11 cellular contexts compared by ENCODE assay signal in genomic region chr12:123034022-123034541, GRCh38. TPM values are rescaled to one million over a fixed set of nuclear protein-coding genes. Genes with fewer than 3 reads are reported as not detected.
DNase-seq lines count a peak whose midpoint lies in the region; ATAC-seq lines count a peak whose summit lies in the region.
"Had no signal": no experiment of that assay in that cellular context is flagged by ENCODE, and none has a peak within 500 bp of the region (broad histone marks: within the 10 kb centered on the region; RNA-seq: fewer than 3 reads in every experiment).

No MANE protein-coding gene starts in this region.

- peak overlapping the region in 6 of 10 experiments; percentile 7 to 30 (median 17); a peak in 7 of 20 replicates for H3K4me3 ChIP-seq in BLaER1 treated with 17β-estradiol and CSF1 and Interleukin-3, amounts not matched to agents 10 nM and 100 nM
- no peak overlapping the region for H3K4me3 ChIP-seq in naive thymus-derived CD4-positive, alpha-beta T cell (ENCODE audit: low read length)

- peaks cover 33% of the 10 kb centered on the region for H3K4me1 Mint-ChIP-seq in activated T-cell treated with anti-CD3 and anti-CD28 coated beads, Interleukin-2, amount 50 U/mL, for 72 hours (ENCODE audit: low read depth)
- H3K4me1 Mint-ChIP-seq in naive thymus-derived CD4-positive, alpha-beta T cell = peaks cover 14 to 65% (median 36%) of the 10 kb centered on the region in 7 donors

- H3K36me3 ChIP-seq in BLaER1 treated with 17β-estradiol and CSF1 and Interleukin-3, amounts not matched to agents 10 nM and 100 nM = peaks cover 0 to 25% (median 0%) of the 10 kb centered on the region in 11 experiments; a peak in 4 of 22 replicates
- H3K36me3 ChIP-seq in naive thymus-derived CD4-positive, alpha-beta T cell (ENCODE audit: control insufficient read depth in 2 of 3, insufficient read depth in 3 of 3, low read length in 3 of 3) = peaks cover 0 to 40% (median 0%) of the 10 kb centered on the region in 3 experiments

- H3K4me1 ChIP-seq in BLaER1 treated with 17β-estradiol and CSF1 and Interleukin-3, amounts not matched to agents 10 nM and 100 nM = peaks cover 24 to 67% (median 54%) of the 10 kb centered on the region in 10 experiments
- H3K4me1 ChIP-seq in naive thymus-derived CD4-positive, alpha-beta T cell (ENCODE audit: control insufficient read depth in 2 of 2, insufficient read depth in 2 of 2, low read length in 2 of 2) = peaks cover 0 to 22% of the 10 kb centered on the region in 2 donors

- H3K27ac Mint-ChIP-seq in activated T-cell treated with anti-CD3 and anti-CD28 coated beads, Interleukin-2, amount 50 U/mL, for 72 hours = peak overlapping the region; percentile 91
- peak overlapping the region in 8 of 9 donors; percentile 38 to 89 (median 67) for H3K27ac Mint-ChIP-seq in naive thymus-derived CD4-positive, alpha-beta T cell
- H3K27ac Mint-ChIP-seq: activated B cell treated with CpG ODN at 0.5 μM for 24 hours had no signal

- POLR2A ChIA-PET in naive thymus-derived CD4-positive, alpha-beta T cell (lab: Charles Lee) = interaction anchor here (0.9 kb wide), 1 partner anchor 9 kb away, joined by 3 read pairs; no protein-coding TSS in a partner anchor

- H3K27me3 Mint-ChIP-seq in activated T-cell treated with anti-CD3 and anti-CD28 coated beads, Interleukin-2, amount 50 U/mL, for 72 hours (ENCODE audit: low read depth) = no peaks in the 10 kb centered on the region
- H3K27me3 Mint-ChIP-seq in naive thymus-derived CD4-positive, alpha-beta T cell = no peaks in the 10 kb centered on the region
- H3K27me3 Mint-ChIP-seq: activated B cell treated with CpG ODN at 0.5 μM for 24 hours had no signal

- peak overlapping the region; percentile 65 to 95 (median 85) for H3K4me2 ChIP-seq in BLaER1 treated with 17β-estradiol and CSF1 and Interleukin-3, amounts not matched to agents 10 nM and 100 nM

- peak overlapping the region in 10 of 11 experiments; percentile 46 to 84 (median 76); a peak in 21 of 22 replicates for H3K27ac ChIP-seq in BLaER1 treated with 17β-estradiol and CSF1 and Interleukin-3, amounts not matched to agents 10 nM and 100 nM
- no peak overlapping the region for H3K27ac ChIP-seq in naive thymus-derived CD4-positive, alpha-beta T cell (ENCODE audit: low read depth, low read length)

- no peaks in the 10 kb centered on the region for H3K27me3 ChIP-seq in BLaER1 treated with 17β-estradiol and CSF1 and Interleukin-3, amounts not matched to agents 10 nM and 100 nM
- H3K27me3 ChIP-seq in naive thymus-derived CD4-positive, alpha-beta T cell (ENCODE audit: control insufficient read depth in 2 of 2, insufficient read depth in 2 of 2, low read length in 2 of 2) = no peaks in the 10 kb centered on the region

- DNase-seq in GDM1 (lab: John Stamatoyannopoulos, UW) = peak; percentile 92
- DNase-seq in activated T-cell treated with anti-CD3 and anti-CD28 coated beads, Interleukin-2, amount 50 U/mL, for 72 hours = no peak
- DNase-seq in naive thymus-derived CD4-positive, alpha-beta T cell = peak in 3 of 9 donors; percentile 8 to 19 (median 15)
- no peak for DNase-seq in NCI-H524 (lab: John Stamatoyannopoulos, UW)
- DNase-seq in stimulated activated CD4-positive, alpha-beta T cell treated with anti-CD3 and anti-CD28 coated beads, Interleukin-4, amount 100 ng/mL, for 24 hours = no peak
- no peak for DNase-seq in DMS114 treated with DMSO at 0.1 percent for 48 hours (lab: John Stamatoyannopoulos, UW; ENCODE audit: unreplicated experiment)
- DNase-seq: activated B cell treated with CpG ODN at 0.5 μM for 24 hours, NCI-H1436 treated with DMSO at 0.1 percent for 48 hours, retina, SIG-M5 had no signal

- H4K20me1 ChIP-seq in BLaER1 treated with 17β-estradiol and CSF1 and Interleukin-3, amounts not matched to agents 10 nM and 100 nM = peaks cover 0 to 8% (median 0%) of the 10 kb centered on the region in 11 experiments; a peak in 3 of 22 replicates

- no peaks in the 10 kb centered on the region for H3K9me3 Mint-ChIP-seq in activated T-cell treated with anti-CD3 and anti-CD28 coated beads, Interleukin-2, amount 50 U/mL, for 72 hours
- H3K9me3 Mint-ChIP-seq in naive thymus-derived CD4-positive, alpha-beta T cell = no peaks in the 10 kb centered on the region
- H3K9me3 Mint-ChIP-seq: activated B cell treated with CpG ODN at 0.5 μM for 24 hours had no signal

- H3K4me3 Mint-ChIP-seq in activated T-cell treated with anti-CD3 and anti-CD28 coated beads, Interleukin-2, amount 50 U/mL, for 72 hours = peak overlapping the region; percentile 74 to 76
- peak overlapping the region; percentile 16 to 83 (median 69) for H3K4me3 Mint-ChIP-seq in naive thymus-derived CD4-positive, alpha-beta T cell
- H3K4me3 Mint-ChIP-seq: activated B cell treated with CpG ODN at 0.5 μM for 24 hours had no signal

- H3K9me3 ChIP-seq in BLaER1 treated with 17β-estradiol and CSF1 and Interleukin-3, amounts not matched to agents 10 nM and 100 nM (replicated peaks in 1 of 11) = no peaks in the 10 kb centered on the region
- H3K9me3 ChIP-seq in naive thymus-derived CD4-positive, alpha-beta T cell (ENCODE audit: control insufficient read depth in 2 of 3, low read length in 3 of 3) = no peaks in the 10 kb centered on the region

- CTCF ChIA-PET in naive thymus-derived CD4-positive, alpha-beta T cell (lab: Charles Lee) = no interaction called here

- intact Hi-C loops in naive thymus-derived CD4-positive, alpha-beta T cell (cut with micrococcal nuclease) = no loop called here

- ATAC-seq in activated T-cell treated with anti-CD3 and anti-CD28 coated beads, Interleukin-2, amount 50 U/mL, for 72 hours (replicated peaks in 1 of 2) = peak in 1 of 2 donors; percentile 19
- peak; percentile 46 for ATAC-seq in naive thymus-derived CD4-positive, alpha-beta T cell

- H3K36me3 Mint-ChIP-seq in activated T-cell treated with anti-CD3 and anti-CD28 coated beads, Interleukin-2, amount 50 U/mL, for 72 hours (ENCODE audit: insufficient read depth in 2 of 2) = peaks cover 1 to 2% of the 10 kb centered on the region in 2 donors
- peaks cover 0 to 26% (median 0%) of the 10 kb centered on the region in 5 donors for H3K36me3 Mint-ChIP-seq in naive thymus-derived CD4-positive, alpha-beta T cell

- peak overlapping the region in 9 of 11 experiments; percentile 38 to 73 (median 64); a peak in 18 of 22 replicates for H3K9ac ChIP-seq in BLaER1 treated with 17β-estradiol and CSF1 and Interleukin-3, amounts not matched to agents 10 nM and 100 nM

RNA-seq across cellular contexts. Expression of gene ARL6IP4, which starts 53.6 kb away (rescaled TPM):
- 100 to 1,000 TPM; 183 to 187 TPM for total RNA-seq in activated T-cell treated with anti-CD3 and anti-CD28 coated beads, Interleukin-2, amount 50 U/mL, for 72 hours
- total RNA-seq in naive thymus-derived CD4-positive, alpha-beta T cell = 100 to 1,000 TPM; 137 to 189 (median 169) TPM
- polyA plus RNA-seq in naive thymus-derived CD4-positive, alpha-beta T cell = 100 to 1,000 TPM; 201 to 295 TPM

RNA-seq across cellular contexts. Expression of gene OGFOD2, which starts 59.0 kb away (rescaled TPM):
- 10 to 100 TPM; 26.6 to 32.5 TPM for total RNA-seq in activated T-cell treated with anti-CD3 and anti-CD28 coated beads, Interleukin-2, amount 50 U/mL, for 72 hours
- 10 to 100 TPM; 17.4 to 49.1 (median 27.2) TPM for total RNA-seq in naive thymus-derived CD4-positive, alpha-beta T cell
- 10 to 100 TPM; 16.8 to 19.5 TPM for polyA plus RNA-seq in naive thymus-derived CD4-positive, alpha-beta T cell
